ENCODE assay signal across 15 cellular contexts in genomic region chr16:11308493-11309283, GRCh38. TPM values are rescaled to one million over a fixed set of nuclear protein-coding genes. Genes with fewer than 3 reads are reported as not detected.
DNase-seq lines count a peak whose midpoint lies in the region; ATAC-seq, FAIRE-seq and TF ChIP-seq lines count a peak whose summit lies in the region.
"Had no signal": no experiment of that assay in that cellular context is flagged by ENCODE, and none has a peak within 500 bp of the region (broad histone marks: within the 10 kb centered on the region; RNA-seq: fewer than 3 reads in every experiment).

No MANE protein-coding gene starts in this region.

- peak overlapping the region; percentile 79 for H3K4me2 ChIP-seq in OCI-LY7 (ENCODE audit: low read length)

- no peak for DNase-seq in GM12891 (ENCODE audit: insufficient read length, low spot score)
- DNase-seq in OCI-LY7 (ENCODE audit: low spot score), result peak; percentile 99
- peak; percentile 76 for DNase-seq in naive B cell
- no peak for DNase-seq in T-helper 1 cell
- no peak for DNase-seq in NCI-H748 (lab: John Stamatoyannopoulos, UW; ENCODE audit: unreplicated experiment)
- no peak for DNase-seq in C1 segment of cervical spinal cord (lab: John Stamatoyannopoulos, UW)
- DNase-seq: Caco-2; effector CD4-positive, alpha-beta T cell; NCI-H1105; retina; T-helper 2 cell had no signal

- H3K9me3 ChIP-seq in OCI-LY7 (ENCODE audit: low read length), result peaks cover 16% of the 10 kb centered on the region
- H3K9me3 ChIP-seq: Caco-2 had no signal

- H3K4me3 Mint-ChIP-seq in naive B cell, result peak overlapping the region; percentile 28 to 83 (median 79)
- H3K4me3 Mint-ChIP-seq: type B pancreatic cell had no signal

- POLR2A ChIA-PET in OCI-LY7 (lab: Charles Lee), result interaction anchor here (1.1 to 6.8 kb wide), 8 partner anchors 10 to 52 kb away, joined by 3 to 79 read pairs (median 7); partner anchors contain the start of gene SOCS1

- H3K27ac ChIP-seq in OCI-LY7 (ENCODE audit: low read depth, low read length, poor library complexity, severe bottlenecking), result peak overlapping the region; percentile 99

- no TSS peak for BruUV-seq in OCI-LY7 (replicated peaks; lab: Mats Ljungman, UMichigan)

- no peaks in the 10 kb centered on the region for H3K27me3 Mint-ChIP-seq in naive B cell
- H3K27me3 Mint-ChIP-seq: type B pancreatic cell had no signal

- peaks cover 49 to 95% (median 75%) of the 10 kb centered on the region in 3 donors for H3K4me1 Mint-ChIP-seq in naive B cell

- no peak overlapping the region for H2AFZ ChIP-seq in OCI-LY7 (ENCODE audit: low read length)

- no peaks in the 10 kb centered on the region for H3K36me3 Mint-ChIP-seq in naive B cell
- H3K36me3 Mint-ChIP-seq: type B pancreatic cell had no signal

- peak; percentile 77 for FAIRE-seq in GM12891 (lab: Jason Lieb, UNC)

- peak; percentile 29 for ATAC-seq in HG02759 (IDR thresholded peaks at IDR 0.05; ENCODE audit: unreplicated experiment)
- peak; percentile 51 to 52 for ATAC-seq in naive B cell (ENCODE audit: low read depth in 2 of 2)
- no peak for ATAC-seq in GM18873 (IDR thresholded peaks at IDR 0.05; ENCODE audit: low FRiP score, unreplicated experiment)

- H3K27ac Mint-ChIP-seq in naive B cell, result peak overlapping the region; percentile 70 to 99 (median 90)
- H3K27ac Mint-ChIP-seq: type B pancreatic cell had no signal

- no peak for TF ChIP-seq CTCF in OCI-LY7 (conservative IDR thresholded peaks at IDR 0.05; ENCODE audit: low read length)

- intact Hi-C loops in OCI-LY7 (cut with micrococcal nuclease; ENCODE audit: unreplicated experiment), result loop anchor here (1.0 to 2.0 kb wide), 3 partner anchors 11 to 656 kb away; partner anchors contain the start of gene TNFRSF17

- H3K79me2 ChIP-seq in OCI-LY7 (ENCODE audit: insufficient read depth, low read depth, low read length), result no peaks in the 10 kb centered on the region

- H3K4me3 ChIP-seq in OCI-LY7 (ENCODE audit: low read depth, low read length, poor library complexity, severe bottlenecking), result peak overlapping the region; percentile 38

- H3K9me2 ChIP-seq in OCI-LY7 (ENCODE audit: insufficient read depth, low read length), result no peaks in the 10 kb centered on the region

- H4K20me1 ChIP-seq in OCI-LY7 (ENCODE audit: insufficient read depth, low read length), result no peaks in the 10 kb centered on the region

- H3K9me3 Mint-ChIP-seq in naive B cell, result peaks cover 0 to 3% (median 0%) of the 10 kb centered on the region in 7 donors
- H3K9me3 Mint-ChIP-seq: type B pancreatic cell had no signal

- no peak for TF ChIP-seq POLR2A in GM12891 (IDR thresholded peaks at IDR 0.05; ENCODE audit: low read depth, low read length)

- no peaks in the 10 kb centered on the region; the same call in 1 of the 2 replicates for H3K36me3 ChIP-seq in OCI-LY7 (ENCODE audit: insufficient read depth, low read length)

- CTCF ChIA-PET in OCI-LY7 (lab: Charles Lee; ENCODE audit: unreplicated experiment), result interaction anchor here (0.5 to 2.3 kb wide), 4 partner anchors 9 to 39 kb away, joined by 3 to 20 read pairs (median 4); no protein-coding TSS in a partner anchor

- peaks cover 80% of the 10 kb centered on the region for H3K4me1 ChIP-seq in OCI-LY7 (ENCODE audit: insufficient read depth, low read length, poor library complexity, severe bottlenecking)

TF ChIP-seq in GM12891, 5 proteins besides CTCF, POLR2A, EP300 and RAD21:
- TF ChIP-seq SPI1 (IDR thresholded peaks at IDR 0.05; ENCODE audit: low read depth, low read length), result no peak
- TF ChIP-seq PAX5 (IDR thresholded peaks at IDR 0.05; ENCODE audit: insufficient read depth, low read length, severe bottlenecking), result peak; percentile 78
- no peak for TF ChIP-seq TAF1 (IDR thresholded peaks at IDR 0.05; ENCODE audit: low read depth, low read length)
- TF ChIP-seq POLR2AphosphoS5 (IDR thresholded peaks at IDR 0.05; ENCODE audit: low read depth, low read length), result peak; percentile 31; the same call in 1 of the 2 replicates
- no peak for TF ChIP-seq POU2F2 (IDR thresholded peaks at IDR 0.05; ENCODE audit: low read depth, low read length)

RNA-seq across cellular contexts. Expression of gene PRM1, which starts 27.6 kb away (rescaled TPM):
- not detected for polyA plus RNA-seq in GM12891 (2012; ENCODE audit: low read depth, missing spikeins)
- not detected in 2 replicates for total RNA-seq in OCI-LY7 (2014; rRNA removed; shearing (Covaris generic))
- total RNA-seq in OCI-LY7 (2022), result not detected in 2 replicates
- polyA plus RNA-seq in naive B cell (ENCODE audit: low read depth in 6 of 6), result not detected
- total RNA-seq: Caco-2, lung microvascular endothelial cell had no signal

RNA-seq across cellular contexts. Expression of gene PRM2, which starts 32.4 kb away (rescaled TPM):
- polyA plus RNA-seq in GM12891 (2012; ENCODE audit: low read depth, missing spikeins), result not detected
- total RNA-seq in OCI-LY7 (2014; rRNA removed; shearing (Covaris generic)), result not detected in 2 replicates
- total RNA-seq in OCI-LY7 (2022), result not detected in 2 replicates
- polyA plus RNA-seq in naive B cell (ENCODE audit: low read depth in 6 of 6), result not detected
- total RNA-seq: Caco-2, lung microvascular endothelial cell had no signal

RNA-seq across cellular contexts. Expression of gene PRM3, which starts 35.3 kb away (rescaled TPM):
- not detected for polyA plus RNA-seq in GM12891 (2012; ENCODE audit: low read depth, missing spikeins)
- total RNA-seq in OCI-LY7 (2014; rRNA removed; shearing (Covaris generic)), result not detected in 2 replicates
- total RNA-seq in OCI-LY7 (2022), result not detected in 2 replicates
- polyA plus RNA-seq in naive B cell (ENCODE audit: low read depth in 6 of 6), result not detected
- total RNA-seq: Caco-2, lung microvascular endothelial cell had no signal

RNA-seq across cellular contexts. Expression of gene RMI2, which starts 36.6 kb away (rescaled TPM):
- polyA plus RNA-seq in GM12891 (2012; ENCODE audit: low read depth, missing spikeins), result 39.3 TPM
- 60.4 and 84.5 TPM in 2 replicates for total RNA-seq in OCI-LY7 (2014; rRNA removed; shearing (Covaris generic))
- total RNA-seq in OCI-LY7 (2022), result 126 and 157 TPM in 2 replicates
- 10 to 100 TPM; 18.1 to 38.3 (median 30.0) TPM for polyA plus RNA-seq in naive B cell (ENCODE audit: low read depth in 6 of 6)

RNA-seq across cellular contexts. Expression of gene TNP2, which starts 39.6 kb away (rescaled TPM):
- polyA plus RNA-seq in GM12891 (2012; ENCODE audit: low read depth, missing spikeins), result not detected
- total RNA-seq in OCI-LY7 (2014; rRNA removed; shearing (Covaris generic)), result not detected in 2 replicates
- total RNA-seq in OCI-LY7 (2022), result not detected in 2 replicates
- polyA plus RNA-seq in naive B cell (ENCODE audit: low read depth in 6 of 6), result not detected
- total RNA-seq: Caco-2, lung microvascular endothelial cell had no signal

Comparison
In these comparisons a context has a peak if more than half of its experiments do, and no peak if none do; other contexts are left out.
1. DNase-seq: peak in OCI-LY7 (single experiment) and naive B cell (single experiment); none in GM12891 (single experiment), T-helper 1 cell (0 of 5), NCI-H748 (single experiment) and C1 segment of cervical spinal cord (0 of 14).